29 cellular contexts compared by ENCODE assay signal in genomic region chr16:51940183-51940582, GRCh38.
"Had no signal": no experiment of that assay in that cellular context is flagged by ENCODE, and none has a peak within 500 bp of the region (broad histone marks: within the 10 kb centered on the region; RNA-seq: fewer than 3 reads in every experiment).

No MANE protein-coding gene starts in this region.

- H3K27me3 ChIP-seq: adrenal gland, body of pancreas, breast epithelium had no signal

- DNase-seq: activated CD4-positive, alpha-beta memory T cell treated with anti-CD3 and anti-CD28 coated beads for 36 hours; activated CD4-positive, alpha-beta T cell treated with anti-CD3 and anti-CD28 coated beads for 1 hour; activated CD4-positive, alpha-beta T cell treated with anti-CD3 and anti-CD28 coated beads, Interleukin-2, amount 10 ng/mL, durations not matched to agents 7 days and 5 days; activated CD4-positive, CD25-positive, alpha-beta regulatory T cell; activated CD8-positive, alpha-beta memory T cell treated with anti-CD3 and anti-CD28 coated beads, Interleukin-2, amount 50 U/mL, for 4 hours; activated gamma-delta T cell treated with Interleukin-2 at 50 U/mL for 16 hours; activated naive CD4-positive, alpha-beta T cell treated with anti-CD3 and anti-CD28 coated beads for 36 hours; activated T-cell treated with anti-CD3 and anti-CD28 coated beads for 4 hours; activated T-cell treated with anti-CD3 and anti-CD28 coated beads, Interleukin-2, amount 50 U/mL, for 4 hours; adrenal gland; body of pancreas; NCI-H146; NCI-H187 treated with DMSO at 0.1 percent for 48 hours; NCI-H2081; NCI-H345; NCI-H524 treated with DMSO at 0.1 percent for 48 hours; NK-92 treated with Interleukin-12 subunit alpha and Interleukin-12 subunit beta, amount 100 ng/mL, for 24 hours; PC-3; SIG-M5; T-helper 1 cell; T-helper 2 cell; T1000 had no signal

- H3K4me3 Mint-ChIP-seq: activated CD4-positive, alpha-beta memory T cell treated with anti-CD3 and anti-CD28 coated beads for 36 hours; activated CD4-positive, alpha-beta T cell treated with anti-CD3 and anti-CD28 coated beads, Interleukin-2, amount 10 ng/mL, durations not matched to agents 7 days and 5 days; activated naive CD4-positive, alpha-beta T cell treated with anti-CD3 and anti-CD28 coated beads for 36 hours; activated T-cell treated with anti-CD3 and anti-CD28 coated beads, Interleukin-2, amount 50 U/mL, for 4 hours; activated T-helper 1 cell treated with anti-CD3 and anti-CD28 coated beads, Interleukin-12 subunit alpha, Interleukin-12 subunit beta, Interleukin-2, Interleukin-4 antibody, amounts not matched to agents 30 ng/mL and 10 ng/mL and 1 ng/mL, durations not matched to agents 14 hours and 24 hours and 36 hours had no signal

- H3K27ac ChIP-seq: adrenal gland, body of pancreas, breast epithelium, RWPE1 had no signal

- H3K4me3 ChIP-seq: adrenal gland, body of pancreas, breast epithelium had no signal

- H3K4me1 ChIP-seq: adrenal gland, body of pancreas, breast epithelium had no signal

- ATAC-seq: activated naive CD4-positive, alpha-beta T cell treated with anti-CD3 and anti-CD28 coated beads, Interleukin-2, amount 50 U/mL, for 72 hours; activated T-cell treated with anti-CD3 and anti-CD28 coated beads, Interleukin-2, amount 50 U/mL, for 4 hours; body of pancreas; PC-3; Right ventricle myocardium inferior; SK-N-SH treated with all-trans-retinoic acid at 6 μM for 48 hours had no signal

- H3K9me3 ChIP-seq: adrenal gland, body of pancreas, breast epithelium had no signal

- H3K4me1 Mint-ChIP-seq: activated CD4-positive, alpha-beta T cell treated with anti-CD3 and anti-CD28 coated beads, Interleukin-2, amount 10 ng/mL, durations not matched to agents 7 days and 5 days had no signal

- H3K36me3 ChIP-seq: adrenal gland, breast epithelium, WERI-Rb-1 had no signal

- H3K27me3 Mint-ChIP-seq: activated CD4-positive, alpha-beta memory T cell treated with anti-CD3 and anti-CD28 coated beads for 36 hours; activated CD4-positive, alpha-beta T cell treated with anti-CD3 and anti-CD28 coated beads, Interleukin-2, amount 10 ng/mL, durations not matched to agents 7 days and 5 days had no signal

- H3K27ac Mint-ChIP-seq: activated CD4-positive, alpha-beta memory T cell treated with anti-CD3 and anti-CD28 coated beads for 36 hours; activated CD4-positive, alpha-beta T cell treated with anti-CD3 and anti-CD28 coated beads, Interleukin-2, amount 10 ng/mL, durations not matched to agents 7 days and 5 days; activated naive CD4-positive, alpha-beta T cell treated with anti-CD3 and anti-CD28 coated beads for 36 hours; activated naive CD4-positive, alpha-beta T cell treated with anti-CD3 and anti-CD28 coated beads, Interleukin-2, amount 50 U/mL, for 72 hours; activated T-helper 1 cell treated with anti-CD3 and anti-CD28 coated beads, Interleukin-12 subunit alpha, Interleukin-12 subunit beta, Interleukin-2, Interleukin-4 antibody, amounts not matched to agents 30 ng/mL and 10 ng/mL and 1 ng/mL, durations not matched to agents 14 hours and 24 hours and 36 hours had no signal

- H3K36me3 Mint-ChIP-seq: activated CD4-positive, alpha-beta memory T cell treated with anti-CD3 and anti-CD28 coated beads for 36 hours had no signal
